ENCODE assay signal across 36 cellular contexts in the genomic region with DNA sequence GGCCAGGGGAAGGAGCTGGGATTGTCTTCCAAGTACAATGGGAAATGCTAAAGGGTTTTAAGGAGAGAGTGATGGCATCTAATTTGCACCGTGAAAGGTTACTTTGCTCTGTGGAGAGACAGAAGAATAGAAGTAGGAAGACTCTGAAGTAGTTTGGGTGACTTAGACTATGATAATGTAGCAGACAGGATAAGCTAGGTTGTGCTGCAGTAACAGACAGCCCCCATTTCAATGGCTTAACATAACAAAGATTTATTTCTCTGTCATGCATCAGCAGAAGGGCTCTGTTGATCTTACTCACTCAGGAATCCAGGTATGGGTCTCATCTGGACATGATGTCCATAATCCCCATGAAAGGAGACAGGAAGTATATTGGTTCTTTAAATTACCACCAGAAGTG. TPM values are rescaled to one million over a fixed set of nuclear protein-coding genes. Genes with fewer than 3 reads are reported as not detected.
"Had no signal": no experiment of that assay in that cellular context is flagged by ENCODE, and none has a peak within 500 bp of the region (broad histone marks: within the 10 kb centered on the region; RNA-seq: fewer than 3 reads in every experiment).

No MANE protein-coding gene starts in this region.

- H3K27ac ChIP-seq: neural progenitor cell, ovary, parathyroid adenoma, psoas muscle, skin epidermis, spleen, stomach, thoracic aorta, tibial artery, transverse colon, upper lobe of right lung, uterus had no signal

- H3K27ac Mint-ChIP-seq: naive thymus-derived CD4-positive, alpha-beta T cell; natural killer cell; nephron; neural progenitor cell; progenitor cell of endocrine pancreas; stimulated activated naive B cell treated with anti-CD40 and anti-IgM and Interleukin-4, amounts not matched to agents 10 μg/mL and 1 μg/mL and 100 μg/mL, for 72 hours; stimulated activated naive CD8-positive, alpha-beta T cell treated with anti-CD3 and anti-CD28 coated beads, Interleukin-15, Interleukin-2, amounts not matched to agents 100 ng/mL and 50 ng/mL, for 24 hours; type B pancreatic cell had no signal

- H3K4me3 Mint-ChIP-seq: naive thymus-derived CD4-positive, alpha-beta T cell; natural killer cell; nephron; neural progenitor cell; stimulated activated naive B cell treated with anti-CD40 and anti-IgM and Interleukin-4, amounts not matched to agents 10 μg/mL and 1 μg/mL and 100 μg/mL, for 72 hours; stimulated activated naive CD8-positive, alpha-beta T cell treated with anti-CD3 and anti-CD28 coated beads, Interleukin-15, Interleukin-2, amounts not matched to agents 100 ng/mL and 50 ng/mL, for 24 hours; type B pancreatic cell had no signal

- H3K79me2 ChIP-seq: parathyroid adenoma had no signal

- H3K4me1 ChIP-seq: parathyroid adenoma, transverse colon, uterus had no signal

- H3K36me3 Mint-ChIP-seq: natural killer cell; neural progenitor cell; stimulated activated naive B cell treated with anti-CD40 and anti-IgM and Interleukin-4, amounts not matched to agents 10 μg/mL and 1 μg/mL and 100 μg/mL, for 72 hours; type B pancreatic cell had no signal

- H3K36me3 ChIP-seq: neural progenitor cell, ovary, spleen, stomach, thoracic aorta, tibial artery, transverse colon, upper lobe of right lung, uterus had no signal

- H3K9ac ChIP-seq: neural progenitor cell, parathyroid adenoma had no signal

- H3K4me2 ChIP-seq: neural progenitor cell, smooth muscle cell had no signal

- H3K4me3 ChIP-seq: neural progenitor cell, ovary, psoas muscle, skin epidermis, smooth muscle cell, spleen, stomach, thoracic aorta, tibial artery, transverse colon, upper lobe of right lung, uterus had no signal

- H3K9me3 ChIP-seq: ovary, psoas muscle, spleen, stomach, thoracic aorta, tibial artery, transverse colon, upper lobe of right lung, uterus had no signal

- H2AFZ ChIP-seq: neural progenitor cell, parathyroid adenoma had no signal

- H3K27me3 ChIP-seq: ovary, spleen, stomach, tibial artery, transverse colon, upper lobe of right lung, uterus had no signal

- ATAC-seq: naive thymus-derived CD4-positive, alpha-beta T cell; natural killer cell; right cardiac atrium; sciatic nerve; stimulated activated naive B cell treated with anti-CD40 and anti-IgM and Interleukin-4, amounts not matched to agents 10 μg/mL and 1 μg/mL and 100 μg/mL, for 72 hours; upper lobe of right lung had no signal

- H3K4me1 Mint-ChIP-seq: natural killer cell; stimulated activated naive B cell treated with anti-CD40 and anti-IgM and Interleukin-4, amounts not matched to agents 10 μg/mL and 1 μg/mL and 100 μg/mL, for 72 hours had no signal

- H3K9me3 Mint-ChIP-seq: natural killer cell; stimulated activated naive CD8-positive, alpha-beta T cell treated with anti-CD3 and anti-CD28 coated beads, Interleukin-15, Interleukin-2, amounts not matched to agents 100 ng/mL and 50 ng/mL, for 24 hours had no signal

- DNase-seq: naive thymus-derived CD4-positive, alpha-beta T cell; natural killer cell; occipital lobe; ovary; posterior cingulate gyrus; psoas muscle; right cardiac atrium; spleen; stimulated activated CD4-positive, alpha-beta T cell treated with anti-CD3 and anti-CD28 coated beads, Interleukin-12 subunit alpha, Interleukin-12 subunit beta, amount 100 ng/mL, for 4 hours; stimulated activated CD4-positive, alpha-beta T cell treated with anti-CD3 and anti-CD28 coated beads, Interleukin-1b, Interleukin-23, amount 100 ng/mL, for 48 hours; stimulated activated CD4-positive, alpha-beta T cell treated with anti-CD3 and anti-CD28 coated beads, Interleukin-4, amount 100 ng/mL, for 1 hour; stimulated activated CD4-positive, alpha-beta T cell treated with anti-CD3 and anti-CD28 coated beads, Interleukin-4, amount 100 ng/mL, for 4 hours; stimulated activated CD8-positive, alpha-beta memory T cell treated with anti-CD3 and anti-CD28 coated beads, Interleukin-4, amount 100 ng/mL, for 48 hours; stimulated activated naive B cell treated with anti-CD40 and anti-IgM and Interleukin-4, amounts not matched to agents 10 μg/mL and 1 μg/mL and 100 μg/mL, for 72 hours; stimulated activated naive CD4-positive, alpha-beta T cell treated with Interleukin-2 at 50 U/mL for 16 hours; stomach; transverse colon; upper lobe of right lung; uterus had no signal

RNA-seq across cellular contexts. Expression of a gene that starts 26.4 kb away (rescaled TPM):
- total RNA-seq: occipital lobe, osteoblast, progenitor cell of endocrine pancreas, renal cortical epithelial cell, smooth muscle cell, temporal lobe, urinary bladder had no signal
- polyA plus RNA-seq: neural cell, smooth muscle cell had no signal

RNA-seq across cellular contexts. Expression of a gene that starts 33.3 kb away (rescaled TPM):
- polyA plus RNA-seq: naive thymus-derived CD4-positive, alpha-beta T cell had no signal

RNA-seq across cellular contexts. Expression of a gene that starts 52.5 kb away (rescaled TPM):
- total RNA-seq: naive thymus-derived CD4-positive, alpha-beta T cell; natural killer cell; osteoblast; progenitor cell of endocrine pancreas; renal cortical epithelial cell; smooth muscle cell; subcutaneous adipose tissue; thoracic aorta; transverse colon; urinary bladder had no signal
- polyA plus RNA-seq: naive thymus-derived CD4-positive, alpha-beta T cell; neural cell; right cardiac atrium; smooth muscle cell; urinary bladder had no signal
